8 cellular contexts compared by ENCODE assay signal in genomic region chr16:29900102-29900887, GRCh38. TPM values are rescaled to one million over a fixed set of nuclear protein-coding genes. Genes with fewer than 3 reads are reported as not detected.
DNase-seq lines count a peak whose midpoint lies in the region; ATAC-seq and TF ChIP-seq lines count a peak whose summit lies in the region.

Gene ASPHD1, plus strand, starts transcription at chr16:29900488. Its CDS starts 484 bp downstream, at chr16:29900972.

- peaks cover 12% of the 10 kb centered on the region for H3K4me1 Mint-ChIP-seq in activated CD8-positive, alpha-beta T cell treated with anti-CD3 and anti-CD28 coated beads for 36 hours (ENCODE audit: low read depth)
- peaks cover 11% of the 10 kb centered on the region for H3K4me1 Mint-ChIP-seq in memory B cell

- intact Hi-C loops in activated CD8-positive, alpha-beta T cell treated with anti-CD3 and anti-CD28 coated beads for 36 hours (cut with micrococcal nuclease), result no loop called here

- no peak within 1 kb of the TSS for H3K27ac Mint-ChIP-seq in activated CD8-positive, alpha-beta T cell treated with anti-CD3 and anti-CD28 coated beads for 36 hours
- no peak within 1 kb of the TSS for H3K27ac Mint-ChIP-seq in memory B cell

- CTCF ChIA-PET in activated CD8-positive, alpha-beta T cell treated with anti-CD3 and anti-CD28 coated beads for 36 hours (lab: Charles Lee), result interaction anchor here (0.9 to 2.5 kb wide), 6 partner anchors 17 to 209 kb away, joined by 3 to 6 read pairs (median 3); partner anchors contain the start of genes PAGR1 and TLCD3B

- no peaks in the 10 kb centered on the region for H3K9me3 ChIP-seq in effector memory CD4-positive, alpha-beta T cell (ENCODE audit: control insufficient read depth, low read length)

- peaks cover 26% of the 10 kb centered on the region for H3K27me3 ChIP-seq in effector memory CD4-positive, alpha-beta T cell (replicated peaks; ENCODE audit: control insufficient read depth, insufficient read depth, low read length, poor library complexity, severe bottlenecking)

- ATAC-seq in HG02885 (IDR thresholded peaks at IDR 0.05; ENCODE audit: poor library complexity, unreplicated experiment) (peak; percentile 54), memory B cell (ENCODE audit: low read depth) (peak; percentile 84), GM21825 (IDR thresholded peaks at IDR 0.05; ENCODE audit: unreplicated experiment) (no peak)
- peak; percentile 91 for ATAC-seq in activated CD8-positive, alpha-beta T cell treated with anti-CD3 and anti-CD28 coated beads for 36 hours

- H3K4me1 ChIP-seq in effector memory CD4-positive, alpha-beta T cell (ENCODE audit: control insufficient read depth, insufficient read depth, low read length, poor library complexity, severe bottlenecking), result peaks cover 15% of the 10 kb centered on the region

- no peak within 1 kb of the TSS for H3K27ac ChIP-seq in effector memory CD4-positive, alpha-beta T cell (ENCODE audit: insufficient read depth, low read length, poor library complexity, severe bottlenecking)

- H3K27me3 Mint-ChIP-seq in activated CD8-positive, alpha-beta T cell treated with anti-CD3 and anti-CD28 coated beads for 36 hours, result peaks cover 22% of the 10 kb centered on the region
- peaks cover 25% of the 10 kb centered on the region for H3K27me3 Mint-ChIP-seq in memory B cell

- no peaks in the 10 kb centered on the region for H3K36me3 ChIP-seq in effector memory CD4-positive, alpha-beta T cell (ENCODE audit: control insufficient read depth, insufficient read depth, low read length)

- H3K4me3 Mint-ChIP-seq in activated CD8-positive, alpha-beta T cell treated with anti-CD3 and anti-CD28 coated beads for 36 hours, result peak within 1 kb of the TSS; percentile 67
- H3K4me3 Mint-ChIP-seq in memory B cell, result peak within 1 kb of the TSS; percentile 75

- no peaks in the 10 kb centered on the region for H3K36me3 Mint-ChIP-seq in activated CD8-positive, alpha-beta T cell treated with anti-CD3 and anti-CD28 coated beads for 36 hours (ENCODE audit: low read depth)
- H3K36me3 Mint-ChIP-seq in memory B cell, result peaks cover 3% of the 10 kb centered on the region

- no peaks in the 10 kb centered on the region for H3K9me3 Mint-ChIP-seq in activated CD8-positive, alpha-beta T cell treated with anti-CD3 and anti-CD28 coated beads for 36 hours
- no peaks in the 10 kb centered on the region for H3K9me3 Mint-ChIP-seq in memory B cell

- TF ChIP-seq CTCF in activated CD8-positive, alpha-beta T cell treated with anti-CD3 and anti-CD28 coated beads for 36 hours (IDR thresholded peaks at IDR 0.05), result no peak

- H3K4me3 ChIP-seq in effector memory CD4-positive, alpha-beta T cell (ENCODE audit: insufficient read depth, low read depth, low read length, poor library complexity, severe bottlenecking), result peak within 1 kb of the TSS; percentile 53

- DNase-seq in EL (peak; percentile 95), NCI-H524 treated with DMSO at 0.1 percent for 48 hours (lab: John Stamatoyannopoulos, UW) (peak; percentile 53), memory B cell (ENCODE audit: low spot score in 2 of 2) (peak in 1 of 2 donors; percentile 89)
- peak; percentile 71 for DNase-seq in activated CD8-positive, alpha-beta T cell treated with anti-CD3 and anti-CD28 coated beads for 36 hours
- DNase-seq in effector memory CD4-positive, alpha-beta T cell, result peak; percentile 48 to 64 (median 63)
- DNase-seq in stimulated activated CD4-positive, alpha-beta T cell treated with anti-CD3 and anti-CD28 coated beads, TNF-alpha, amount 100 ng/mL, for 48 hours (ENCODE audit: low read depth in 3 of 3), result peak; percentile 37 to 69 (median 39)

- POLR2A ChIA-PET in activated CD8-positive, alpha-beta T cell treated with anti-CD3 and anti-CD28 coated beads for 36 hours (lab: Charles Lee), result interaction anchor here (0.6 to 3.1 kb wide), 8 partner anchors 11 to 166 kb away, joined by 3 to 16 read pairs (median 4); partner anchors contain the start of genes ALDOA, HIRIP3, INO80E and KCTD13

RNA-seq across cellular contexts. Expression of gene ASPHD1, which starts in this region (rescaled TPM):
- total RNA-seq in activated CD8-positive, alpha-beta T cell treated with anti-CD3 and anti-CD28 coated beads for 36 hours, result 1 to 10 TPM; 2.0 to 2.1 TPM
